Comparison of ENCODE assay signal across 9 cellular contexts in the genomic region with DNA sequence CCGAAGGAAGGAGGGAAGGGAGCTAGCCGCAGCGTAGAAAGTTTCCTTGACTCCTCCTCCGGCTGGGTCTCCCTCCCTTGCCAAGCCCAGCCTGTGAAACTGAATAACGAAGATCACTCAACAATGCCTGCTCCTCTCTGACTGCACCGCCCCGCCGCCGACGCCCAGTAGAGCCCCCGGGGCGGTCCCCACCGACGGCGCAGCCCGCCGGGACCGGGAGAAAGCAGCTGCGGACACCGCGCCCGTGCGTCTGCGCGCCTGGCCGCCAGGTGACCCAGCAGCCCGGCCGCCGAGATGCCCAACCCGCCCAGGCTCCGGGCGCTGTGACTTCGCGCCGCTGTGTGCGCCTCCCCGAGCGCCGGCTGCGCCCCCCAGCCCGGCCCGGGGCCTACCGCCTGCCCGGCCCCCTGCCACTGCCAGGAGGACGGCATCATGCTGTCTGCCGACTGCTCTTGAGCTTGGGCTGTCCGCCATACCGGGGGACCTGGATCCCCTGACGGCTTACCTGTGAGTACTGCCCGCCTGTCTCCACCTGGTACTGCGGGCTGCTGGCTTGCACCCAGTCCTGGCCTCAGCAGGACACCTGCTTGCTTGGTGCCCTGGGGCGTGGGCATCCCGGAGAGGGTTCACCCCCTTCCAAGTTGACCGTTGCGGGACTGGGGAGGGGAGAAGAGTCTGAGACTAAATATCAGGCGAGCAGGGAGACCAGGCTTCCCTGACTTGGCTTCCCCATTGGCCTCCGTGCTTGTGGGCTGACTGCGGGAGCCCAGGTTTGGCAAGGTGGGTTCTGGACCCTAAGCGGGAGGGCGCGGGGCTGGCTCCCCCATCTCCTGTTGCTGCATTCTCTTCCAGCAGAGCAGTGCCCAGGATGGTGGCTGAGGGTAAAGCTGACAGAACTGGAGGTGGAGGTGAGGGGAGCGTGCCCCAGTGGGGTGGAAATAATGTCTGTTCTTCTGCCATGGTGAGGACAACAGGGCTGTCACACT. TPM values are rescaled to one million over a fixed set of nuclear protein-coding genes. Genes with fewer than 3 reads are reported as not detected.
DNase-seq lines count a peak whose midpoint lies in the region; ATAC-seq, FAIRE-seq and TF ChIP-seq lines count a peak whose summit lies in the region.
"Had no signal": no experiment of that assay in that cellular context is flagged by ENCODE, and none has a peak within 500 bp of the region (broad histone marks: within the 10 kb centered on the region; RNA-seq: fewer than 3 reads in every experiment).

No MANE protein-coding gene starts in this region.

- no peak overlapping the region for H3K27ac ChIP-seq in SJSA1
- H3K27ac ChIP-seq: 22Rv1 had no signal

- no peaks in the 10 kb centered on the region for H3K9me3 Mint-ChIP-seq in osteocyte (ENCODE audit: unreplicated experiment)

- H3K4me3 Mint-ChIP-seq in osteocyte (ENCODE audit: unreplicated experiment) = peak overlapping the region; percentile 83

- DNase-seq in DMS 273 (lab: John Stamatoyannopoulos, UW; ENCODE audit: unreplicated experiment) (peak; percentile 48), DMS 273 treated with DMSO at 0.1 percent for 48 hours (lab: John Stamatoyannopoulos, UW) (no peak), SJSA1 (ENCODE audit: low read depth in 1 of 2, low spot score in 2 of 2) (no peak), fibroblast of pulmonary artery (ENCODE audit: low read depth) (peak; percentile 39), osteocyte (ENCODE audit: extremely low spot score, unreplicated experiment) (peak; percentile 85), GM12891 (ENCODE audit: insufficient read length, low spot score) (no peak), NCI-H1092 (lab: John Stamatoyannopoulos, UW) (no peak)

- no peak for FAIRE-seq in GM12891 (lab: Jason Lieb, UNC)

- ATAC-seq in GM18502 (IDR thresholded peaks at IDR 0.05; ENCODE audit: poor library complexity, unreplicated experiment) = no peak

- peak overlapping the region; percentile 35 for H3K4me3 ChIP-seq in SJSA1
- peak overlapping the region; percentile 53 for H3K4me3 ChIP-seq in fibroblast of pulmonary artery (replicated peaks; ENCODE audit: low read depth, low read length)

- H3K36me3 ChIP-seq in SJSA1 = no peaks in the 10 kb centered on the region

- peaks cover 47% of the 10 kb centered on the region for H3K4me1 Mint-ChIP-seq in osteocyte (ENCODE audit: unreplicated experiment)

- TF ChIP-seq CTCF in fibroblast of pulmonary artery (IDR thresholded peaks at IDR 0.05; ENCODE audit: low read length, missing control alignments) (no peak), osteocyte (IDR thresholded peaks at IDR 0.05) (peak; percentile 14)

- H3K27me3 Mint-ChIP-seq in osteocyte (ENCODE audit: unreplicated experiment) = no peaks in the 10 kb centered on the region

- peaks cover 19% of the 10 kb centered on the region for H3K4me1 ChIP-seq in SJSA1 (replicated peaks)

- no peaks in the 10 kb centered on the region for H3K27me3 ChIP-seq in SJSA1 (replicated peaks)

- no peaks in the 10 kb centered on the region for H3K9me3 ChIP-seq in SJSA1 (replicated peaks)

- peak overlapping the region; percentile 44 for H3K27ac Mint-ChIP-seq in osteocyte (ENCODE audit: unreplicated experiment)

- H3K36me3 Mint-ChIP-seq in osteocyte (ENCODE audit: unreplicated experiment) = peaks cover 9% of the 10 kb centered on the region

- TF ChIP-seq POLR2A in GM12891 (IDR thresholded peaks at IDR 0.05; ENCODE audit: low read depth, low read length) = no peak

TF ChIP-seq in GM12891, 5 proteins besides CTCF, POLR2A, EP300 and RAD21:
- no peak for TF ChIP-seq POLR2AphosphoS5 (IDR thresholded peaks at IDR 0.05; ENCODE audit: low read depth, low read length)
- no peak for TF ChIP-seq PAX5 (IDR thresholded peaks at IDR 0.05; ENCODE audit: insufficient read depth, low read length, severe bottlenecking)
- TF ChIP-seq POU2F2 (IDR thresholded peaks at IDR 0.05; ENCODE audit: low read depth, low read length) = no peak
- TF ChIP-seq SPI1 (IDR thresholded peaks at IDR 0.05; ENCODE audit: low read depth, low read length) = no peak
TF ChIP-seq in GM12891: peak in this region for 0.

RNA-seq across cellular contexts. Expression of a gene that starts 26.2 kb away (rescaled TPM):
- 115 and 118 TPM in 2 replicates for total RNA-seq in SJSA1 (2014; rRNA removed; shearing (Covaris generic))
- total RNA-seq in osteocyte = 90.7 and 93.9 TPM in 2 replicates
- polyA plus RNA-seq in GM12891 (2012; ENCODE audit: low read depth, missing spikeins) = 27.3 TPM

Comparison
In these comparisons a context has a peak if more than half of its experiments do, and no peak if none do; other contexts are left out.
1. DNase-seq: peak in DMS 273 (single experiment), fibroblast of pulmonary artery (single experiment) and osteocyte (single experiment); none in DMS 273 treated with DMSO at 0.1 percent for 48 hours (single experiment), SJSA1 (0 of 2), GM12891 (single experiment) and NCI-H1092 (single experiment).